Comparison of ENCODE assay signal across 21 cellular contexts in the genomic region with DNA sequence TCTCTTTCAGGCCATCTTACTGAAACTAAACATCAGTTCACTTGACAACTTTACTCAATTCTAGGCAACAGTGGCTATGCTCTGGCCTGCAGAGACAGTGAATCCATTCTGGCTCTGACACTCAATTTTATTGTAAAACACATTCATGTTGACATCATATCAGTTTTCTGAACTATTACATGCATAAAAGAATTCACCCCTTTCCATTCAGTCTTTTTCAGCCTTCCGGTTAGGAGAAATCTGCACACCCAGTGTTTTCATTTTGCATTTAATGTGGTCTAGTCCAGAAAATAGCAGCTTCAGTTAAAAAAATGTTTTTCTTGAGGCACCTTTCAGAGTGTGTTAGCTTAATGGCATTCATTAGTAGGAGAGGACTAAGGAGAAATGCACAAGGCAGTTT.
DNase-seq lines count a peak whose midpoint lies in the region; ATAC-seq, FAIRE-seq and TF ChIP-seq lines count a peak whose summit lies in the region.
"Had no signal": no experiment of that assay in that cellular context is flagged by ENCODE, and none has a peak within 500 bp of the region (broad histone marks: within the 10 kb centered on the region; RNA-seq: fewer than 3 reads in every experiment).

No MANE protein-coding gene starts in this region.

- no peak overlapping the region for H3K27ac Mint-ChIP-seq in activated naive CD4-positive, alpha-beta T cell treated with anti-CD3 and anti-CD28 coated beads, Interleukin-2, amount 50 U/mL, for 72 hours
- H3K27ac Mint-ChIP-seq: activated CD4-positive, alpha-beta T cell treated with anti-CD3 and anti-CD28 coated beads, Interleukin-2, amount 10 ng/mL, durations not matched to agents 24 days and 14 days; activated naive CD4-positive, alpha-beta T cell treated with anti-CD3 and anti-CD28 coated beads for 36 hours; stimulated activated naive B cell treated with anti-CD40 and anti-IgM and Interleukin-4, amounts not matched to agents 10 μg/mL and 1 μg/mL and 100 μg/mL, for 72 hours had no signal

- H3K27me3 ChIP-seq in Loucy (ENCODE audit: insufficient read depth, low read length, poor library complexity, severe bottlenecking): no peaks in the 10 kb centered on the region
- H3K27me3 ChIP-seq in fibroblast of lung (ENCODE audit: control insufficient read depth, insufficient read depth, low read length): no peaks in the 10 kb centered on the region
- H3K27me3 ChIP-seq in parathyroid adenoma (ENCODE audit: control insufficient read depth, insufficient read depth, low read length): no peaks in the 10 kb centered on the region
- H3K27me3 ChIP-seq in HAP-1 (ENCODE audit: low read depth): no peaks in the 10 kb centered on the region

- H3K4me2 ChIP-seq in Loucy (ENCODE audit: low read depth, low read length, poor library complexity, severe bottlenecking) (peak overlapping the region; percentile 69), fibroblast of lung (ENCODE audit: extremely low read depth, insufficient read depth, low read length) (peak overlapping the region; percentile 30), parathyroid adenoma (ENCODE audit: low read length) (peak overlapping the region; percentile 32)
- H3K4me2 ChIP-seq: smooth muscle cell had no signal

- H3K4me3 ChIP-seq in Loucy (ENCODE audit: low read length, poor library complexity, severe bottlenecking) (peak overlapping the region; percentile 38), fibroblast of lung (replicated peaks in 1 of 4; ENCODE audit: control extremely low read depth in 1 of 4, insufficient read depth in 1 of 4, low read depth in 3 of 4, low read length in 4 of 4) (no peak overlapping the region), parathyroid adenoma (ENCODE audit: low read depth, low read length) (no peak overlapping the region), HAP-1 (no peak overlapping the region)
- H3K4me3 ChIP-seq: GM23248, smooth muscle cell had no signal

- H3K4me1 ChIP-seq in Loucy (ENCODE audit: insufficient read depth, low read length, poor library complexity, severe bottlenecking): peaks cover 75% of the 10 kb centered on the region
- H3K4me1 ChIP-seq in fibroblast of lung (ENCODE audit: control insufficient read depth, extremely low read depth, insufficient read depth, low read length): no peaks in the 10 kb centered on the region
- peaks cover 3% of the 10 kb centered on the region for H3K4me1 ChIP-seq in parathyroid adenoma
- H3K4me1 ChIP-seq in HAP-1: peaks cover 36% of the 10 kb centered on the region

- H3K27ac ChIP-seq in fibroblast of lung (ENCODE audit: insufficient read depth, low read length) (no peak overlapping the region), parathyroid adenoma (peak overlapping the region; percentile 84)
- H3K27ac ChIP-seq: GM23248 had no signal

- no peaks in the 10 kb centered on the region for H3K9me3 Mint-ChIP-seq in activated naive CD4-positive, alpha-beta T cell treated with anti-CD3 and anti-CD28 coated beads, Interleukin-2, amount 50 U/mL, for 72 hours
- H3K9me3 Mint-ChIP-seq: activated CD4-positive, alpha-beta T cell treated with anti-CD3 and anti-CD28 coated beads, Interleukin-2, amount 10 ng/mL, durations not matched to agents 24 days and 14 days; activated naive CD4-positive, alpha-beta T cell treated with anti-CD3 and anti-CD28 coated beads for 36 hours; stimulated activated naive B cell treated with anti-CD40 and anti-IgM and Interleukin-4, amounts not matched to agents 10 μg/mL and 1 μg/mL and 100 μg/mL, for 72 hours had no signal

- DNase-seq in GM12891 (ENCODE audit: insufficient read length, low spot score): no peak
- no peak for DNase-seq in fibroblast of lung (ENCODE audit: low read depth in 2 of 2)
- no peak for DNase-seq in SIG-M5 treated with dmso at 0.1 percent for 504 hours (lab: John Stamatoyannopoulos, UW; ENCODE audit: unreplicated experiment)
- DNase-seq in HAP-1 (ENCODE audit: low spot score in 2 of 2): no peak
- DNase-seq in activated naive CD4-positive, alpha-beta T cell treated with anti-CD3 and anti-CD28 coated beads, Interleukin-2, amount 50 U/mL, for 72 hours (ENCODE audit: low spot score in 2 of 2): no peak
- DNase-seq: activated CD4-positive, alpha-beta T cell treated with anti-CD3 and anti-CD28 coated beads, Interleukin-2, amount 10 ng/mL, durations not matched to agents 24 days and 14 days; activated naive CD4-positive, alpha-beta T cell treated with anti-CD3 and anti-CD28 coated beads for 36 hours; anterior cingulate cortex; GM23248; islet precursor cell; NCI-H1048; NCI-H187; NCI-H2171 treated with DMSO at 0.1 percent for 48 hours; NCI-H526 treated with DMSO at 0.1 percent for 48 hours; stimulated activated naive B cell treated with anti-CD40 and anti-IgM and Interleukin-4, amounts not matched to agents 10 μg/mL and 1 μg/mL and 100 μg/mL, for 72 hours had no signal

- no peaks in the 10 kb centered on the region for H3K9me2 ChIP-seq in Loucy (replicated peaks; ENCODE audit: low read depth, low read length)

- H2AFZ ChIP-seq in Loucy (ENCODE audit: low read length) (no peak overlapping the region), fibroblast of lung (ENCODE audit: low read length) (no peak overlapping the region), parathyroid adenoma (no peak overlapping the region)
- H2AFZ ChIP-seq: GM23248 had no signal

- no peak for TF ChIP-seq POLR2A in GM12891 (IDR thresholded peaks at IDR 0.05; ENCODE audit: low read depth, low read length)

- TF ChIP-seq CTCF in Loucy (conservative IDR thresholded peaks at IDR 0.05; ENCODE audit: low read length): no peak
- TF ChIP-seq CTCF in fibroblast of lung (conservative IDR thresholded peaks at IDR 0.05 in 1 of 2, IDR thresholded peaks at IDR 0.05 in 1 of 2; ENCODE audit: low read depth in 1 of 2, low read length in 2 of 2): no peak
- no peak for TF ChIP-seq CTCF in parathyroid adenoma (IDR thresholded peaks at IDR 0.05)

- H3F3A ChIP-seq in Loucy (ENCODE audit: low read depth): peaks cover 2% of the 10 kb centered on the region; the same call in 1 of the 2 replicates

- in situ Hi-C loops in HAP-1 (cut with MboI; ENCODE audit: low sequenced_read_pairs): no loop called here

- peak; percentile 13 for FAIRE-seq in GM12891 (lab: Jason Lieb, UNC)
- FAIRE-seq: RCC 7860, urothelium cell line had no signal

- no peak for ATAC-seq in GM19455 (IDR thresholded peaks at IDR 0.05; ENCODE audit: unreplicated experiment)
- ATAC-seq in activated naive CD4-positive, alpha-beta T cell treated with anti-CD3 and anti-CD28 coated beads, Interleukin-2, amount 50 U/mL, for 72 hours: no peak

- H3K36me3 ChIP-seq in Loucy (ENCODE audit: insufficient read depth, low read length) (no peaks in the 10 kb centered on the region), fibroblast of lung (ENCODE audit: control insufficient read depth, insufficient read depth, low read length) (no peaks in the 10 kb centered on the region), parathyroid adenoma (ENCODE audit: control insufficient read depth, insufficient read depth, low read length) (no peaks in the 10 kb centered on the region), HAP-1 (replicated peaks) (no peaks in the 10 kb centered on the region)

- H4K20me1 ChIP-seq in Loucy (ENCODE audit: insufficient read depth, low read length, poor library complexity, severe bottlenecking) (peaks cover 4% of the 10 kb centered on the region), fibroblast of lung (ENCODE audit: control insufficient read depth, extremely low read depth, insufficient read depth, low read length) (no peaks in the 10 kb centered on the region)

- no peaks in the 10 kb centered on the region for H3K36me3 Mint-ChIP-seq in activated naive CD4-positive, alpha-beta T cell treated with anti-CD3 and anti-CD28 coated beads, Interleukin-2, amount 50 U/mL, for 72 hours

- no peaks in the 10 kb centered on the region for H3K9me3 ChIP-seq in Loucy (ENCODE audit: insufficient read depth, low read depth, low read length)
- no peaks in the 10 kb centered on the region for H3K9me3 ChIP-seq in fibroblast of lung (ENCODE audit: control insufficient read depth, insufficient read depth, low read depth, low read length)
- H3K9me3 ChIP-seq in parathyroid adenoma (ENCODE audit: control insufficient read depth, low read length): no peaks in the 10 kb centered on the region
- H3K9me3 ChIP-seq in HAP-1: no peaks in the 10 kb centered on the region

- H3K9ac ChIP-seq in Loucy (ENCODE audit: low read depth, low read length, poor library complexity, severe bottlenecking) (peak overlapping the region; percentile 54), fibroblast of lung (ENCODE audit: insufficient read depth, low read length) (no peak overlapping the region), parathyroid adenoma (no peak overlapping the region)
- H3K9ac ChIP-seq: GM23248 had no signal

- H3K79me2 ChIP-seq in Loucy (ENCODE audit: insufficient read depth, low read length) (peaks cover 91% of the 10 kb centered on the region), fibroblast of lung (ENCODE audit: control insufficient read depth, insufficient read depth, low read length) (peaks cover 44% of the 10 kb centered on the region), parathyroid adenoma (peaks cover 4% of the 10 kb centered on the region)

TF ChIP-seq in GM12891, 5 proteins besides CTCF, POLR2A, EP300 and RAD21:
- no peak for TF ChIP-seq POLR2AphosphoS5 (IDR thresholded peaks at IDR 0.05; ENCODE audit: low read depth, low read length)
- TF ChIP-seq TAF1 (IDR thresholded peaks at IDR 0.05; ENCODE audit: low read depth, low read length): no peak
- no peak for TF ChIP-seq PAX5 (IDR thresholded peaks at IDR 0.05; ENCODE audit: insufficient read depth, low read length, severe bottlenecking)
- TF ChIP-seq SPI1 (IDR thresholded peaks at IDR 0.05; ENCODE audit: low read depth, low read length): no peak
- no peak for TF ChIP-seq POU2F2 (IDR thresholded peaks at IDR 0.05; ENCODE audit: low read depth, low read length)
